1 cellular context compared by ENCODE assay signal in genomic region chr16:86513471-86514277, GRCh38.
TF ChIP-seq lines count a peak whose summit lies in the region.

No MANE protein-coding gene starts in this region.

TF ChIP-seq in H1, 55 proteins besides CTCF, POLR2A, EP300 and RAD21:
- TF ChIP-seq RNF2 (IDR thresholded peaks at IDR 0.05; ENCODE audit: borderline replicate concordance, low read depth, low read length, missing control alignments, poor library complexity, severe bottlenecking) (peak; percentile 100), CBX5 (IDR thresholded peaks at IDR 0.05; ENCODE audit: low read depth, low read length) (no peak), ASH2L (IDR thresholded peaks at IDR 0.05; ENCODE audit: low read length) (no peak), SUZ12 (IDR thresholded peaks at IDR 0.05; ENCODE audit: low read length) (peak; percentile 7), EZH2 (IDR thresholded peaks at IDR 0.05; ENCODE audit: low read depth, low read length, severe bottlenecking) (peak; percentile 81)
- TF ChIP-seq, protein P1, sequence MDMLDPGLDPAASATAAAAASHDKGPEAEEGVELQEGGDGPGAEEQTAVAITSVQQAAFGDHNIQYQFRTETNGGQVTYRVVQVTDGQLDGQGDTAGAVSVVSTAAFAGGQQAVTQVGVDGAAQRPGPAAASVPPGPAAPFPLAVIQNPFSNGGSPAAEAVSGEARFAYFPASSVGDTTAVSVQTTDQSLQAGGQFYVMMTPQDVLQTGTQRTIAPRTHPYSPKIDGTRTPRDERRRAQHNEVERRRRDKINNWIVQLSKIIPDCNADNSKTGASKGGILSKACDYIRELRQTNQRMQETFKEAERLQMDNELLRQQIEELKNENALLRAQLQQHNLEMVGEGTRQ (IDR thresholded peaks at IDR 0.05; ENCODE audit: low read length): no peak
